In the genomic region with DNA sequence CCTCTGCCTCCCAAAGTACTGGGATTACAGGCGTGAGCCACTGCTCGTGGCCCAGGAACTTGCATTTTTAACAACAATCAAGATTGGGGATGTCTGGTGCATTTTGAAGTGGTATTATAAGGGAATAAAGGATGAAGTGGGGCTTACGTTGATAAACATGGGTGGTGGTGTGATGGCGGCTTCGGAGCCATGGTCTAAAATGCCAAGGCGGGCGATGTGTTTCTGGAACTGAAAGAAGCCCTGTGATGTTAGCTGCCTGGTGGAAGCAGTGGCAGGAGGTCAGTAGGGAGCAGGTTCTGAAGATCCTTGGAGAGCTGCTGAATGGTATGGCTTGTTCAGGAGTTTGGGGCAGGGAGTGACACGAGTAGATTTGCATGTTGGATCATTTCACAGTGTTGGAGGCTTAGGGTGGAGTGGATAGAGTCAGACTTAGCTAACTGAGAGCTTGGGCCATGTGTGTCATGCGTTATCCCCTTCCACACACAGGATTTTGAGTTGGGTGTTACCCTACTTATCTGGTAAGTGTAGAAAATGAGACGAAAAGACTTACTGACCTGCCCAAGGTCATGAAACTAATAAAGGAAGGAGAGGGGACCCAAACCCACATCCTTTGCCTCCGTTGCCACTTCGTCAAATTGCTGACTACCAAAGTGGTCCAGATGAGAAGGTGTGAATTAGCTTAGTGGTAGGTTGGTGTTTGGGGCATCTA, we compare ENCODE assay signal across 8 cellular contexts. TPM values are rescaled to one million over a fixed set of nuclear protein-coding genes. Genes with fewer than 3 reads are reported as not detected.
DNase-seq lines count a peak whose midpoint lies in the region; ATAC-seq and TF ChIP-seq lines count a peak whose summit lies in the region.
"Had no signal": no experiment of that assay in that cellular context is flagged by ENCODE, and none has a peak within 500 bp of the region (broad histone marks: within the 10 kb centered on the region; RNA-seq: fewer than 3 reads in every experiment).

No MANE protein-coding gene starts in this region.

- H3K9ac ChIP-seq in HCT116 (ENCODE audit: low read length) (peak overlapping the region; percentile 79), SK-N-MC (ENCODE audit: insufficient read length) (no peak overlapping the region)

- intact Hi-C loops in HCT116 (cut with micrococcal nuclease) = loop anchor here (5.0 to 10.0 kb wide), 2 partner anchors 50 to 78 kb away; a partner anchor contains a TSS
- intact Hi-C loops in esophagus squamous epithelium (cut with DNase I) = no loop called here

- DNase-seq in HCT116 (ENCODE audit: low read depth, low spot score) (no peak), SK-N-MC (ENCODE audit: low read depth, low spot score) (no peak), esophagus squamous epithelium (lab: John Stamatoyannopoulos, UW) (no peak), D341Med (ENCODE audit: low spot score) (no peak)
- DNase-seq: amniotic stem cell had no signal

- POLR2A ChIA-PET in HCT116 (lab: Charles Lee) = interaction anchor here (1.0 to 1.4 kb wide), 2 partner anchors 8 to 10 kb away, joined by 3 to 4 read pairs; no protein-coding TSS in a partner anchor

- H3K4me3 ChIP-seq in HCT116 (replicated peaks in 1 of 2; ENCODE audit: low read depth in 1 of 2, low read length in 2 of 2) (peak overlapping the region; percentile 88 to 94), SK-N-MC (peak overlapping the region; percentile 96), esophagus squamous epithelium (peak overlapping the region; percentile 54 to 92 (median 73)), skin epidermis (peak overlapping the region; percentile 42 to 81 (median 73))

- ATAC-seq in HCT116 (no peak), HG03442 (IDR thresholded peaks at IDR 0.05; ENCODE audit: unreplicated experiment) (no peak), HG02763 (IDR thresholded peaks at IDR 0.05; ENCODE audit: unreplicated experiment) (no peak)

- H3K4me1 ChIP-seq in HCT116 (ENCODE audit: control insufficient read depth in 1 of 2, insufficient read depth in 2 of 2, low read length in 2 of 2) (peaks cover 6 to 17% of the 10 kb centered on the region in 2 experiments), esophagus squamous epithelium (peaks cover 21 to 47% (median 22%) of the 10 kb centered on the region in 3 donors)

- TF ChIP-seq POLR2A in HCT116 (IDR thresholded peaks at IDR 0.05; ENCODE audit: borderline replicate concordance, extremely low read depth, insufficient read depth, insufficient read length) = no peak
- TF ChIP-seq POLR2A in esophagus squamous epithelium (IDR thresholded peaks at IDR 0.05) = no peak

- RAD21 ChIA-PET in HCT116 (lab: Charles Lee; ENCODE audit: low non-redundant PET in 1 of 2, low total read pairs in 2 of 2, uncharacterized antibody in 2 of 2, unreplicated experiment in 2 of 2) = no interaction called here

- no peaks in the 10 kb centered on the region for H3K9me3 ChIP-seq in HCT116 (ENCODE audit: control insufficient read depth in 1 of 2, insufficient read depth in 1 of 2, low read depth in 1 of 2, low read length in 2 of 2)
- H3K9me3 ChIP-seq in SK-N-MC (ENCODE audit: low read depth, low read length) = no peaks in the 10 kb centered on the region
- no peaks in the 10 kb centered on the region for H3K9me3 ChIP-seq in esophagus squamous epithelium

- no TSS peak for BruUV-seq in HCT116 (replicated peaks; lab: Mats Ljungman, UMichigan)

- 76 to 78% methylated on average over 12 of the region's 12 CpGs for WGBS in esophagus squamous epithelium, 2 donors

- no peaks in the 10 kb centered on the region for H4K20me1 ChIP-seq in HCT116 (ENCODE audit: insufficient read depth)

- CTCF ChIA-PET in HCT116 (lab: Charles Lee) = no interaction called here

- H3K4me2 ChIP-seq in HCT116 (ENCODE audit: low read length) = peak overlapping the region; percentile 88

- TF ChIP-seq RAD21 in HCT116 (IDR thresholded peaks at IDR 0.05; ENCODE audit: low read depth) = no peak

- no peaks in the 10 kb centered on the region for H3K9me2 ChIP-seq in HCT116 (ENCODE audit: insufficient read depth)

- H3K79me2 ChIP-seq in HCT116 (ENCODE audit: insufficient read depth, low read length) = peaks cover 62% of the 10 kb centered on the region

- H3K27ac ChIP-seq in HCT116 (ENCODE audit: low read depth, low read length) (no peak overlapping the region; the same call in 1 of the 2 replicates), SK-N-MC (no peak overlapping the region), esophagus squamous epithelium (peak overlapping the region in 3 of 4 donors; percentile 2 to 92 (median 79)), skin epidermis (peak overlapping the region in 4 of 21 experiments; percentile 83 to 90 (median 87))

- peaks cover 10 to 16% of the 10 kb centered on the region in 2 experiments for H3K36me3 ChIP-seq in HCT116 (ENCODE audit: control insufficient read depth in 1 of 2, insufficient read depth in 2 of 2, low read length in 2 of 2)
- peaks cover 29% of the 10 kb centered on the region for H3K36me3 ChIP-seq in SK-N-MC (ENCODE audit: insufficient read depth, low read length)
- peaks cover 0 to 21% (median 0%) of the 10 kb centered on the region in 3 donors for H3K36me3 ChIP-seq in esophagus squamous epithelium

- TF ChIP-seq CTCF in HCT116 (IDR thresholded peaks at IDR 0.05 in 2 of 3, conservative IDR thresholded peaks at IDR 0.05 in 1 of 3; ENCODE audit: borderline replicate concordance in 1 of 3, insufficient read depth in 1 of 3, low read depth in 2 of 3, low read length in 2 of 3) (no peak), esophagus squamous epithelium (IDR thresholded peaks at IDR 0.05) (no peak)

- H2AFZ ChIP-seq in HCT116 (ENCODE audit: low read depth, low read length, poor library complexity, severe bottlenecking) = no peak overlapping the region

- H3K27me3 ChIP-seq in HCT116 (ENCODE audit: insufficient read depth, low read length) (no peaks in the 10 kb centered on the region), esophagus squamous epithelium (no peaks in the 10 kb centered on the region)

TF ChIP-seq in HCT116, 20 proteins besides CTCF, POLR2A, EP300 and RAD21:
- no peak for TF ChIP-seq JUND (IDR thresholded peaks at IDR 0.05)
- TF ChIP-seq, protein P1, sequence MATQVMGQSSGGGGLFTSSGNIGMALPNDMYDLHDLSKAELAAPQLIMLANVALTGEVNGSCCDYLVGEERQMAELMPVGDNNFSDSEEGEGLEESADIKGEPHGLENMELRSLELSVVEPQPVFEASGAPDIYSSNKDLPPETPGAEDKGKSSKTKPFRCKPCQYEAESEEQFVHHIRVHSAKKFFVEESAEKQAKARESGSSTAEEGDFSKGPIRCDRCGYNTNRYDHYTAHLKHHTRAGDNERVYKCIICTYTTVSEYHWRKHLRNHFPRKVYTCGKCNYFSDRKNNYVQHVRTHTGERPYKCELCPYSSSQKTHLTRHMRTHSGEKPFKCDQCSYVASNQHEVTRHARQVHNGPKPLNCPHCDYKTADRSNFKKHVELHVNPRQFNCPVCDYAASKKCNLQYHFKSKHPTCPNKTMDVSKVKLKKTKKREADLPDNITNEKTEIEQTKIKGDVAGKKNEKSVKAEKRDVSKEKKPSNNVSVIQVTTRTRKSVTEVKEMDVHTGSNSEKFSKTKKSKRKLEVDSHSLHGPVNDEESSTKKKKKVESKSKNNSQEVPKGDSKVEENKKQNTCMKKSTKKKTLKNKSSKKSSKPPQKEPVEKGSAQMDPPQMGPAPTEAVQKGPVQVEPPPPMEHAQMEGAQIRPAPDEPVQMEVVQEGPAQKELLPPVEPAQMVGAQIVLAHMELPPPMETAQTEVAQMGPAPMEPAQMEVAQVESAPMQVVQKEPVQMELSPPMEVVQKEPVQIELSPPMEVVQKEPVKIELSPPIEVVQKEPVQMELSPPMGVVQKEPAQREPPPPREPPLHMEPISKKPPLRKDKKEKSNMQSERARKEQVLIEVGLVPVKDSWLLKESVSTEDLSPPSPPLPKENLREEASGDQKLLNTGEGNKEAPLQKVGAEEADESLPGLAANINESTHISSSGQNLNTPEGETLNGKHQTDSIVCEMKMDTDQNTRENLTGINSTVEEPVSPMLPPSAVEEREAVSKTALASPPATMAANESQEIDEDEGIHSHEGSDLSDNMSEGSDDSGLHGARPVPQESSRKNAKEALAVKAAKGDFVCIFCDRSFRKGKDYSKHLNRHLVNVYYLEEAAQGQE (IDR thresholded peaks at IDR 0.05; ENCODE audit: low read depth) = no peak
- no peak for TF ChIP-seq CEBPB (IDR thresholded peaks at IDR 0.05; ENCODE audit: low read depth)
- TF ChIP-seq ZNF274 (IDR thresholded peaks at IDR 0.05; ENCODE audit: low read depth, low read length) = no peak
- no peak for TF ChIP-seq FOSL1 (IDR thresholded peaks at IDR 0.05; ENCODE audit: low read depth)
- no peak for TF ChIP-seq YY1 (IDR thresholded peaks at IDR 0.05; ENCODE audit: extremely low read depth, insufficient replicate concordance, low read depth, low read length)
- TF ChIP-seq ELF1 (IDR thresholded peaks at IDR 0.05; ENCODE audit: borderline replicate concordance, low read depth) = no peak
- TF ChIP-seq, protein P2, sequence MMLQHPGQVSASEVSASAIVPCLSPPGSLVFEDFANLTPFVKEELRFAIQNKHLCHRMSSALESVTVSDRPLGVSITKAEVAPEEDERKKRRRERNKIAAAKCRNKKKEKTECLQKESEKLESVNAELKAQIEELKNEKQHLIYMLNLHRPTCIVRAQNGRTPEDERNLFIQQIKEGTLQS (IDR thresholded peaks at IDR 0.05) = no peak
- no peak for TF ChIP-seq CBX3 (IDR thresholded peaks at IDR 0.05; ENCODE audit: low read depth)
- no peak for TF ChIP-seq POLR2AphosphoS5 (IDR thresholded peaks at IDR 0.05; ENCODE audit: low read depth, low read length)
- no peak for TF ChIP-seq TCF7L2 (IDR thresholded peaks at IDR 0.05; ENCODE audit: borderline replicate concordance, extremely low read depth, insufficient read depth, insufficient read length)
- TF ChIP-seq EZH2phosphoT487 (IDR thresholded peaks at IDR 0.05; ENCODE audit: borderline replicate concordance) = no peak
- no peak for TF ChIP-seq SRF (IDR thresholded peaks at IDR 0.05; ENCODE audit: low read depth)
- no peak for TF ChIP-seq EGR1 (IDR thresholded peaks at IDR 0.05; ENCODE audit: low read depth)

RNA-seq across cellular contexts. Expression of a gene that starts 1.5 kb away (rescaled TPM):
- total RNA-seq in HCT116 (2021; ENCODE audit: unreplicated experiment) (88.2 TPM), esophagus squamous epithelium (10 to 100 TPM; 40.5 to 64.3 (median 49.9) TPM)
- polyA plus RNA-seq in HCT116 (2012) = 79.7 and 80.1 TPM in 2 replicates

RNA-seq across cellular contexts. Expression of a gene that starts 24.5 kb away (rescaled TPM):
- 100 TPM for total RNA-seq in HCT116 (2021; ENCODE audit: unreplicated experiment)
- 129 TPM in 2 replicates for polyA plus RNA-seq in HCT116 (2012)
- 10 to 100 TPM; 22.3 to 89.7 (median 57.2) TPM for total RNA-seq in esophagus squamous epithelium

RNA-seq across cellular contexts. Expression of a gene that starts 36.7 kb away (rescaled TPM):
- total RNA-seq in HCT116 (2021; ENCODE audit: unreplicated experiment) (not detected), esophagus squamous epithelium (under 1 TPM in 1 of 4 donors, not detected in 3; 0.19 TPM)
- polyA plus RNA-seq in HCT116 (2012) = 0.05 and 0.10 TPM in 2 replicates

RNA-seq across cellular contexts. Expression of a gene that starts 49.6 kb away (rescaled TPM):
- total RNA-seq in HCT116 (2021; ENCODE audit: unreplicated experiment) (72.8 TPM), esophagus squamous epithelium (10 to 100 TPM; 11.6 to 35.5 (median 26.0) TPM)
- 61.6 and 66.2 TPM in 2 replicates for polyA plus RNA-seq in HCT116 (2012)

Comparison
In these comparisons a context has a peak if more than half of its experiments do, and no peak if none do; other contexts are left out.
1. H3K27ac ChIP-seq: peak in esophagus squamous epithelium (3 of 4); none in HCT116 (single experiment) and SK-N-MC (single experiment).
2. Peak in every context shown above with its lines, with median percentiles within 50 percentile points of each other: H3K4me3 ChIP-seq.